In the genomic region with DNA sequence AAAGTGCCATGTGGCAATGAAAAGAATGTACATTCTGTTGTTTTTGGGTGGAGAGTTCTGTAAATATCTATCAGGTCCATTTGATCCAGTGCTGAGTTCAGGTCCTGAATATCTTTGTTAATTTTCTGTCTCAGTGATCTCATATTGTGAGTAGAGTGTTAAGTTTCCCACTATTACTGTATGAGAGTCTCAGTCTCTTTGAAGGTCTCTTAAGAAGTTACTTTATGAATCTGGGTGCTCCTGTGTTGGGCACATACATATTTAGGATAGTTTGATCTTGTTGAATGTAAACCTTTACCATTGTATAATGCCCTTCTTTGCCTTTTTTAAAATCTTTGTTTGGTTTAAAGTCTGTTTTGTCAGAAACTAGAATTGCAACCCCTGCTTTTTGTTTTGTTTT, we compare ENCODE assay signal across 8 cellular contexts.
DNase-seq lines count a peak whose midpoint lies in the region; ATAC-seq, FAIRE-seq and TF ChIP-seq lines count a peak whose summit lies in the region.
"Not testable (repeated sequence)": the region's sequence is repeated elsewhere in the genome, so short reads cannot be mapped to it uniquely, and the experiment has no call there.

No MANE protein-coding gene starts in this region.

- not testable (repeated sequence) for H3K9me3 Mint-ChIP-seq in activated CD4-positive, alpha-beta T cell treated with anti-CD3 and anti-CD28 coated beads for 36 hours (ENCODE audit: low read depth); activated T-cell treated with anti-CD3 and anti-CD28 coated beads, Interleukin-2, amount 50 U/mL, for 4 hours; activated naive CD4-positive, alpha-beta T cell treated with anti-CD3 and anti-CD28 coated beads, Interleukin-2, amount 50 U/mL, for 72 hours; memory B cell
- peaks cover 16% of the 10 kb centered on the region for H3K9me3 Mint-ChIP-seq in MCF 10A (ENCODE audit: unreplicated experiment)

- not testable (repeated sequence) for TF ChIP-seq EP300 in A549 (IDR thresholded peaks at IDR 0.05)

- POLR2A ChIA-PET in A549 (lab: Yijun Ruan, JAX); activated CD4-positive, alpha-beta T cell treated with anti-CD3 and anti-CD28 coated beads for 36 hours (lab: Charles Lee); MCF 10A (lab: Yijun Ruan, JAX): not testable (repeated sequence)

- H3K4me3 ChIP-seq in A549, result not testable (repeated sequence)

- H3K9me3 ChIP-seq in A549, result not testable (repeated sequence)

- not testable (repeated sequence) for H3K4me1 ChIP-seq in A549

- TF ChIP-seq CTCF in A549 (IDR thresholded peaks at IDR 0.05); MCF 10A (IDR thresholded peaks at IDR 0.05; ENCODE audit: unreplicated experiment): not testable (repeated sequence)

- intact Hi-C loops in activated CD4-positive, alpha-beta T cell treated with anti-CD3 and anti-CD28 coated beads for 36 hours (cut with DNase I, micrococcal nuclease); MCF 10A (cut with micrococcal nuclease): not testable (repeated sequence)

- H3K27ac Mint-ChIP-seq in activated CD4-positive, alpha-beta T cell treated with anti-CD3 and anti-CD28 coated beads for 36 hours, result not testable (repeated sequence)
- H3K27ac Mint-ChIP-seq in activated naive CD4-positive, alpha-beta T cell treated with anti-CD3 and anti-CD28 coated beads, Interleukin-2, amount 50 U/mL, for 72 hours, result peak overlapping the region in 1 of 2 donors; percentile 15
- H3K27ac Mint-ChIP-seq in MCF 10A (ENCODE audit: low read depth, unreplicated experiment) (peak overlapping the region; percentile 8), memory B cell (peak overlapping the region; percentile 38)

- DNase-seq in A549 (ENCODE audit: low read depth in 1 of 2, low spot score in 1 of 2); GM18507 (ENCODE audit: extremely low spot score, insufficient read length, low read depth); activated CD4-positive, alpha-beta T cell treated with anti-CD3 and anti-CD28 coated beads for 36 hours; activated T-cell treated with anti-CD3 and anti-CD28 coated beads, Interleukin-2, amount 50 U/mL, for 4 hours; activated naive CD4-positive, alpha-beta T cell treated with anti-CD3 and anti-CD28 coated beads, Interleukin-2, amount 50 U/mL, for 72 hours (ENCODE audit: low spot score in 2 of 2); MCF 10A (ENCODE audit: unreplicated experiment); memory B cell (ENCODE audit: low spot score in 2 of 2); stimulated activated naive CD8-positive, alpha-beta T cell treated with anti-CD3 and anti-CD28 coated beads, Interleukin-15, Interleukin-2, amounts not matched to agents 100 U/mL and 50 U/mL, for 24 hours: not testable (repeated sequence)

- not testable (repeated sequence) for H3K4me2 ChIP-seq in A549

- BruUV-seq in MCF 10A (replicated peaks; lab: Mats Ljungman, UMichigan), result not testable (repeated sequence)

- H3K4me3 Mint-ChIP-seq in activated CD4-positive, alpha-beta T cell treated with anti-CD3 and anti-CD28 coated beads for 36 hours; activated T-cell treated with anti-CD3 and anti-CD28 coated beads, Interleukin-2, amount 50 U/mL, for 4 hours; MCF 10A (ENCODE audit: unreplicated experiment); memory B cell: not testable (repeated sequence)

- H3K27ac ChIP-seq in A549, result not testable (repeated sequence)

- TF ChIP-seq POLR2A in A549 (IDR thresholded peaks at IDR 0.05; ENCODE audit: low read length), result not testable (repeated sequence)

- CTCF ChIA-PET in A549 (lab: Yijun Ruan, JAX); MCF 10A (lab: Yijun Ruan, JAX): not testable (repeated sequence)
- CTCF ChIA-PET in activated CD4-positive, alpha-beta T cell treated with anti-CD3 and anti-CD28 coated beads for 36 hours (lab: Charles Lee), result interaction anchor here (0.6 kb wide), 1 partner anchor 464 kb away, joined by 3 read pairs; no protein-coding TSS in a partner anchor

- peaks cover 40% of the 10 kb centered on the region for H3K4me1 Mint-ChIP-seq in activated CD4-positive, alpha-beta T cell treated with anti-CD3 and anti-CD28 coated beads for 36 hours
- H3K4me1 Mint-ChIP-seq in activated T-cell treated with anti-CD3 and anti-CD28 coated beads, Interleukin-2, amount 50 U/mL, for 4 hours (ENCODE audit: low read depth), result peaks cover 45% of the 10 kb centered on the region
- H3K4me1 Mint-ChIP-seq in MCF 10A (ENCODE audit: insufficient read depth, unreplicated experiment), result peaks cover 11% of the 10 kb centered on the region
- H3K4me1 Mint-ChIP-seq in memory B cell, result peaks cover 25% of the 10 kb centered on the region

- FAIRE-seq in A549 (lab: Jason Lieb, UNC) (peak; percentile 83), GM18507 (lab: Jason Lieb, UNC) (peak; percentile 66)

- not testable (repeated sequence) for ATAC-seq in A549; memory B cell (ENCODE audit: low read depth)
- ATAC-seq in activated CD4-positive, alpha-beta T cell treated with anti-CD3 and anti-CD28 coated beads for 36 hours, result peak; percentile 88
- ATAC-seq in activated T-cell treated with anti-CD3 and anti-CD28 coated beads, Interleukin-2, amount 50 U/mL, for 4 hours, result peak; percentile 73 to 79
- ATAC-seq in activated naive CD4-positive, alpha-beta T cell treated with anti-CD3 and anti-CD28 coated beads, Interleukin-2, amount 50 U/mL, for 72 hours, result peak; percentile 99
- ATAC-seq in stimulated activated naive CD8-positive, alpha-beta T cell treated with anti-CD3 and anti-CD28 coated beads, Interleukin-15, Interleukin-2, amounts not matched to agents 100 U/mL and 50 U/mL, for 24 hours, result peak; percentile 71

- peaks cover 19% of the 10 kb centered on the region for H3K36me3 Mint-ChIP-seq in activated CD4-positive, alpha-beta T cell treated with anti-CD3 and anti-CD28 coated beads for 36 hours (ENCODE audit: low read depth)
- not testable (repeated sequence) for H3K36me3 Mint-ChIP-seq in activated T-cell treated with anti-CD3 and anti-CD28 coated beads, Interleukin-2, amount 50 U/mL, for 4 hours (ENCODE audit: insufficient read depth); MCF 10A (ENCODE audit: insufficient read depth, unreplicated experiment)
- H3K36me3 Mint-ChIP-seq in activated naive CD4-positive, alpha-beta T cell treated with anti-CD3 and anti-CD28 coated beads, Interleukin-2, amount 50 U/mL, for 72 hours, result peaks cover 6 to 18% of the 10 kb centered on the region in 2 donors
- peaks cover 16% of the 10 kb centered on the region for H3K36me3 Mint-ChIP-seq in memory B cell

- not testable (repeated sequence) for TF ChIP-seq RAD21 in A549 (conservative IDR thresholded peaks at IDR 0.05 in 1 of 2, IDR thresholded peaks at IDR 0.05 in 1 of 2)

- not testable (repeated sequence) for H3K27me3 Mint-ChIP-seq in activated CD4-positive, alpha-beta T cell treated with anti-CD3 and anti-CD28 coated beads for 36 hours; activated T-cell treated with anti-CD3 and anti-CD28 coated beads, Interleukin-2, amount 50 U/mL, for 4 hours (ENCODE audit: low read depth); MCF 10A (ENCODE audit: insufficient read depth, unreplicated experiment); memory B cell
